Comparison of ENCODE assay signal across 17 cellular contexts in the genomic region with DNA sequence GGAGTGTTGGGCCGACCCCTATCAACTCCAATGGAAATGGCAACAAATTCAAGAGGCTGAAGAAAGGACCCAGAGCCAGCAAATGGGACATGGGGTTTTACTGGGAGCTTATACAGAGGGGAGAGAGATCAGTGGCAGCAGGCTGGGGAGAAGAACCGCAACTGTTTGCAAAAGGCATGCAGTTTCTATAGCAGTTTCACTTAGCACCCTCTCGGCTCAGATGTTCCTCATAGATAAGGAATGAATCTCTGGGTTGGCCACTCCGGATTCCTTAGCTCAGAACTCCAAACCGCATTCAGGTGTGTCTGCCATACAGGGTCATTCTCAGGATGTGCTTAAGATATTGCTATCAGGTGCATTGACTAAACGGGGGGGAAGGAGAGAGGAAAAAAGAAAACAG.
DNase-seq lines count a peak whose midpoint lies in the region; ATAC-seq and TF ChIP-seq lines count a peak whose summit lies in the region.
"Had no signal": no experiment of that assay in that cellular context is flagged by ENCODE, and none has a peak within 500 bp of the region (broad histone marks: within the 10 kb centered on the region; RNA-seq: fewer than 3 reads in every experiment).

No MANE protein-coding gene starts in this region.

- H3K27me3 ChIP-seq in RWPE2 (ENCODE audit: insufficient read depth, poor library complexity, severe bottlenecking) (peaks cover 51% of the 10 kb centered on the region), mesendoderm (ENCODE audit: insufficient read depth, low read length, poor library complexity) (no peaks in the 10 kb centered on the region), psoas muscle (ENCODE audit: insufficient read depth in 3 of 3, low read length in 2 of 3) (peaks cover 2 to 44% (median 3%) of the 10 kb centered on the region in 3 donors)
- H3K27me3 ChIP-seq: BLaER1 treated with 17β-estradiol and CSF1 and Interleukin-3, amounts not matched to agents 10 nM and 100 nM had no signal

- H3K4me2 ChIP-seq in mesendoderm (ENCODE audit: low read length), result no peak overlapping the region

- no peak overlapping the region for H3K4ac ChIP-seq in mesendoderm (ENCODE audit: low read depth, low read length)

- ATAC-seq in RWPE2 (ENCODE audit: low read depth), result no peak
- no peak for ATAC-seq in sciatic nerve
- ATAC-seq in psoas muscle, result no peak
- no peak for ATAC-seq in GM19324 (IDR thresholded peaks at IDR 0.05; ENCODE audit: low FRiP score, unreplicated experiment)
- ATAC-seq: HepG2 had no signal

- no CpG with 5 or more reads among the region's 6 CpGs for WGBS in mesendoderm (ENCODE audit: extremely low coverage, insufficient coverage, low lambda C conversion rate)
- 79 to 81% (median 79%) methylated on average over 6 of the region's 6 CpGs for WGBS in psoas muscle, 3 donors

- TF ChIP-seq CTCF in RWPE2 (IDR thresholded peaks at IDR 0.05; ENCODE audit: poor library complexity, severe bottlenecking), result no peak
- no peak for TF ChIP-seq CTCF in psoas muscle (IDR thresholded peaks at IDR 0.05)

- no peak overlapping the region for H2BK5ac ChIP-seq in mesendoderm (ENCODE audit: low read length)

- H3K9me3 ChIP-seq in RWPE2 (ENCODE audit: severe bottlenecking) (no peaks in the 10 kb centered on the region), psoas muscle (no peaks in the 10 kb centered on the region)
- H3K9me3 ChIP-seq: HAP-1 had no signal

- H3K18ac ChIP-seq in mesendoderm (ENCODE audit: low read length), result no peak overlapping the region

- H3K79me1 ChIP-seq in mesendoderm (ENCODE audit: low read length), result no peaks in the 10 kb centered on the region

- no peak overlapping the region for H3K9ac ChIP-seq in mesendoderm (ENCODE audit: low read length)
- H3K9ac ChIP-seq: BLaER1 treated with 17β-estradiol and CSF1 and Interleukin-3, amounts not matched to agents 10 nM and 100 nM had no signal

- H3K27ac ChIP-seq in RWPE2 (ENCODE audit: poor library complexity, severe bottlenecking), result no peak overlapping the region
- H3K27ac ChIP-seq in mesendoderm (ENCODE audit: low read depth, low read length), result no peak overlapping the region
- H3K27ac ChIP-seq in psoas muscle, result no peak overlapping the region
- H3K27ac ChIP-seq: BLaER1 treated with 17β-estradiol and CSF1 and Interleukin-3, amounts not matched to agents 10 nM and 100 nM had no signal

- H3K4me1 ChIP-seq in RWPE2 (ENCODE audit: insufficient read depth, poor library complexity, severe bottlenecking), result no peaks in the 10 kb centered on the region
- no peaks in the 10 kb centered on the region for H3K4me1 ChIP-seq in mesendoderm (ENCODE audit: control insufficient read depth, low read depth, low read length)
- no peaks in the 10 kb centered on the region for H3K4me1 ChIP-seq in psoas muscle
- H3K4me1 ChIP-seq: HAP-1 had no signal

- DNase-seq in Jurkat, Clone E6-1 (ENCODE audit: low read depth, low spot score), result peak; percentile 80
- DNase-seq in RWPE2 (ENCODE audit: low spot score), result peak; percentile 15
- peak; percentile 61 for DNase-seq in mesendoderm
- DNase-seq in sciatic nerve (ENCODE audit: low spot score), result peak; percentile 4
- DNase-seq in D341Med (ENCODE audit: low spot score), result no peak
- no peak for DNase-seq in psoas muscle
- DNase-seq in central memory CD4-positive, alpha-beta T cell, result no peak
- DNase-seq: ACHN; CD4-positive, CD25-positive, alpha-beta regulatory T cell; DMS153; DND-41; GDM1; GOT3 had no signal

- H3K23ac ChIP-seq in mesendoderm (ENCODE audit: low read length), result no peak overlapping the region

- no peaks in the 10 kb centered on the region for H3K79me2 ChIP-seq in mesendoderm (ENCODE audit: control insufficient read depth, insufficient read depth, low read length)

- no peak overlapping the region for H2AK5ac ChIP-seq in mesendoderm (ENCODE audit: low read length)

- H3K36me3 ChIP-seq in RWPE2 (ENCODE audit: low read depth) (no peaks in the 10 kb centered on the region), mesendoderm (ENCODE audit: control insufficient read depth, insufficient read depth, low read length) (no peaks in the 10 kb centered on the region), psoas muscle (ENCODE audit: insufficient read depth in 1 of 2, low read depth in 1 of 2) (no peaks in the 10 kb centered on the region)
- H3K36me3 ChIP-seq: BLaER1 treated with 17β-estradiol and CSF1 and Interleukin-3, amounts not matched to agents 10 nM and 100 nM; HAP-1 had no signal

- intact Hi-C loops in sciatic nerve (cut with DNase I), result no loop called here
- intact Hi-C loops in psoas muscle (cut with DNase I), result no loop called here

- no peak overlapping the region for H3K56ac ChIP-seq in mesendoderm (ENCODE audit: low read length)

- no peak overlapping the region for H4K5ac ChIP-seq in mesendoderm (ENCODE audit: low read length)

- no peak overlapping the region for H2BK120ac ChIP-seq in mesendoderm (ENCODE audit: low read depth, low read length)

- no peak overlapping the region for H3K4me3 ChIP-seq in Jurkat, Clone E6-1 (ENCODE audit: low read length)
- H3K4me3 ChIP-seq in RWPE2 (ENCODE audit: severe bottlenecking) (no peak overlapping the region), mesendoderm (ENCODE audit: low read length) (no peak overlapping the region), psoas muscle (no peak overlapping the region)
- H3K4me3 ChIP-seq: BLaER1 treated with 17β-estradiol and CSF1 and Interleukin-3, amounts not matched to agents 10 nM and 100 nM; HAP-1 had no signal

- no peak overlapping the region for H4K8ac ChIP-seq in mesendoderm (ENCODE audit: low read depth, low read length)

- H2BK15ac ChIP-seq in mesendoderm (replicated peaks; ENCODE audit: low read depth), result no peak overlapping the region

Comparison
In these comparisons a context has a peak if more than half of its experiments do, and no peak if none do; other contexts are left out.
1. DNase-seq: peak in Jurkat, Clone E6-1 (single experiment), RWPE2 (single experiment), mesendoderm (single experiment) and sciatic nerve (single experiment); none in D341Med (single experiment), psoas muscle (0 of 2) and central memory CD4-positive, alpha-beta T cell (single experiment).